ENCODE assay signal across 10 cellular contexts in the genomic region with DNA sequence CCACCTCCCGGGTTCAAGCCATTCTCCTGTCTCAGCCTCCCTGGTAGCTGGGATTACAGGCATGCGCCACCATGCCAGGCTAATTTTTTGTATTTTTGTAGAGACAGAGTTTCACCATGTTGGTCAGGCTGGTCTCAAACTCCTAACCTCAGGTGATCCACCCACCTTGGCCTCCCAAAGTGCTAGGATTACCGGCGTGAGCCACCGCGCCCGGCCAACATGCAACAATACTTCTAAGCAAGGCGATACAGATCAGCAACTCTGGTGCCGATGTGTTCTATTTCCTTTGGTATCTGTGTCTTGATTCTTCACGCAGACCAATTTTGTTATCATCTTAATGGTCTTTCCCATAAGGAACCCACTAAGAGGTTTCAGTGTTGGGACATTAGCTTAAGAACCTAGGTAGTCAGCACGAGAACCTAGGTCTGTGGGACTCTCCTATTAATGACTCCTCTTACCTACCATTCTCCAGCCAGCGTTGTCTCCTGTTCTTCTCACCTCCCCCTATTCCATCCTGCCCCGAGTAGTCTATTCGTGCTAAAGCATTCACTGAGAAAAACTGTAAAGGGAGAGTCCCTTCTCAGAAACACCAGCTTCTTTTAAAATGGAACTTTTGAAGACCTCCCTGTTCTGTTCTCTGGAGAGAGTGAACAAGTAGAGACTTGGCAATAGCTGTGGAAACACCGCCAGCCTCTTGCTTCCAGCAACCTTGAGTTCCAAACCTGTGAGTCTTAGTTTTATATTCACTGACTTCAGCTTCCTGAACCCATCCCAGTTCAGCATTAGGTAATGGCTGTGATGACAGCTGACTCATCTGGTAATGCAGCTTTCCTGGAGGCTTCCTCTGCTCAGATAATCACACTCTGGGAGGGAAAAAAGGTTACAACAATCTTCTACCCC.
DNase-seq lines count a peak whose midpoint lies in the region; ATAC-seq, FAIRE-seq and TF ChIP-seq lines count a peak whose summit lies in the region.
"Had no signal": no experiment of that assay in that cellular context is flagged by ENCODE, and none has a peak within 500 bp of the region (broad histone marks: within the 10 kb centered on the region; RNA-seq: fewer than 3 reads in every experiment).

No MANE protein-coding gene starts in this region.

- peaks cover 0 to 2% of the 10 kb centered on the region in 2 donors for H3K4me1 ChIP-seq in aorta (ENCODE audit: control insufficient read depth in 1 of 2, insufficient read depth in 2 of 2, low read length in 2 of 2)
- H3K4me1 ChIP-seq: BLaER1 had no signal

- peak overlapping the region; percentile 20 for H3K4me3 ChIP-seq in bronchial epithelial cell (ENCODE audit: low read depth, low read length)
- no peak overlapping the region for H3K4me3 ChIP-seq in aorta (ENCODE audit: low read length in 2 of 2)
- H3K4me3 ChIP-seq: BLaER1 had no signal

- ATAC-seq in aorta (ENCODE audit: low FRiP score) (peak; percentile 80), HG03108 (IDR thresholded peaks at IDR 0.05; ENCODE audit: unreplicated experiment) (no peak), GM18519 (IDR thresholded peaks at IDR 0.05; ENCODE audit: low FRiP score, unreplicated experiment) (no peak)
- ATAC-seq: activated CD8-positive, alpha-beta T cell treated with anti-CD3 and anti-CD28 coated beads, Interleukin-2, amount 10 ng/mL, durations not matched to agents 7 days and 5 days had no signal

- peak overlapping the region; percentile 28 to 51 for H3K27ac ChIP-seq in aorta (ENCODE audit: low read depth in 1 of 2, low read length in 2 of 2)
- H3K27ac ChIP-seq: BLaER1 had no signal

- no peaks in the 10 kb centered on the region for H3K27me3 ChIP-seq in bronchial epithelial cell (ENCODE audit: control insufficient read depth, insufficient read depth, low read length)
- no peaks in the 10 kb centered on the region for H3K27me3 ChIP-seq in aorta (ENCODE audit: control insufficient read depth in 1 of 2, insufficient read depth in 2 of 2, low read length in 1 of 2)
- H3K27me3 ChIP-seq: BLaER1 had no signal

- H3K9me3 ChIP-seq in aorta (ENCODE audit: control insufficient read depth, low read length), result no peaks in the 10 kb centered on the region
- H3K9me3 ChIP-seq: BLaER1 had no signal

- intact Hi-C loops in aorta (cut with DNase I), result no loop called here

- H3K36me3 ChIP-seq in bronchial epithelial cell (ENCODE audit: control insufficient read depth, insufficient read depth, low read length) (no peaks in the 10 kb centered on the region), aorta (ENCODE audit: control insufficient read depth in 1 of 2, insufficient read depth in 2 of 2, low read length in 1 of 2) (no peaks in the 10 kb centered on the region)
- H3K36me3 ChIP-seq: BLaER1 had no signal

- peak; percentile 51 for DNase-seq in NCI-H2196 (lab: John Stamatoyannopoulos, UW; ENCODE audit: unreplicated experiment)
- no peak for DNase-seq in NCI-H2196 treated with DMSO at 0.1 percent for 48 hours (lab: John Stamatoyannopoulos, UW; ENCODE audit: unreplicated experiment)
- DNase-seq in bronchial epithelial cell (ENCODE audit: low read depth), result peak; percentile 100
- DNase-seq in medulla oblongata (ENCODE audit: extremely low spot score), result peak; percentile 13
- peak in 1 of 2 donors; percentile 65 for DNase-seq in aorta
- no peak for DNase-seq in activated naive CD4-positive, alpha-beta T cell treated with anti-CD3 and anti-CD28 coated beads, Interleukin-2, amount 50 U/mL, for 16 hours
- DNase-seq: activated CD8-positive, alpha-beta T cell treated with anti-CD3 and anti-CD28 coated beads, Interleukin-2, amount 10 ng/mL, durations not matched to agents 7 days and 5 days had no signal

- peak; percentile 40 for FAIRE-seq in bronchial epithelial cell (lab: Jason Lieb, UNC)

- 78% methylated on average over 15 of the region's 15 CpGs for WGBS in aorta, 2 donors

- TF ChIP-seq CTCF in bronchial epithelial cell (IDR thresholded peaks at IDR 0.05; ENCODE audit: insufficient read depth, low read length, severe bottlenecking), result no peak

Comparison
In these comparisons a context has a peak if more than half of its experiments do, and no peak if none do; other contexts are left out.
1. DNase-seq: peak in NCI-H2196 (single experiment), bronchial epithelial cell (single experiment) and medulla oblongata (single experiment); none in NCI-H2196 treated with DMSO at 0.1 percent for 48 hours (single experiment) and activated naive CD4-positive, alpha-beta T cell treated with anti-CD3 and anti-CD28 coated beads, Interleukin-2, amount 50 U/mL, for 16 hours (single experiment).